Comparison of ENCODE assay signal across 8 cellular contexts in the genomic region with DNA sequence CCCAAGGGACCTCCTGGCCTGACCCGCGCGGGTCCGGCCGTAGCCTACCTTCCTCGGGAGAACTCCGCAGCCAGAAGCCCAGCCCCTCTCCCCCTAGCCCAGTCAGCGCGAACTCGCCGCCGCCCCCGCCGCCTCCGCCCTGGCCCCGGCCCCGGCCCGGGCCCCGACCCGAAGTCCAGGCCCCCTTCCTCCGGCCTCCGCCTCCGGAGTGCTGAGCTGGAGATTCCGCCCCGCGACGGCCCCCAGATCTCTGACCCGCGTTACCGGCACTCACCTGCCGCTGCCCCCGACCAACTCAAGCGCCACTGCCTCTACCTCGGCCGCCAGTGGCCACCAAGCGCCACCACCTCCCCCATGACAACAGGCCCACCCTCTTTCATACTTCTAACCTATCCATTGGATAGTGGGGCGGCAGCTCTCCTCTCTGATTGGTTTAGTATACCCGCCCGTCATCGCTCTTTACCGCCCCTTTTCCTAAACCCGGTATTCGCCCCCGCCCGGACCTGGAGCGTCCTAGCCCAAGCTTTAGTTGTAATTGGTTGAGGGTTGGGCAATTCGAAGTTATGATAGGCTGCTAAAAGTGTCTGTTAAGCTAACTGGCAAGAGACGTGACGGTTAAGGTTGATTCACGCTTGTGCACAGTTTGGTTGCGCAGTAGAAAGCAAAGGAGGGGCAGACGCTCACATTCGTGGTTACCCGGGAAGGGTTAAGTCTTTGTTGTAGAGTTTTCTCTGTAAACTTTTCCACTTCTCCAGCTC. TPM values are rescaled to one million over a fixed set of nuclear protein-coding genes. Genes with fewer than 3 reads are reported as not detected.
DNase-seq lines count a peak whose midpoint lies in the region; ATAC-seq, FAIRE-seq and TF ChIP-seq lines count a peak whose summit lies in the region.

A gene (minus strand): TSS at position 328 of the 758 bp plus-strand sequence. CDS start 102,795 bp downstream, outside the sequence.

- TF ChIP-seq CTCF in HepG2 (CRISPR knock-in tag; IDR thresholded peaks at IDR 0.05) = no peak

- CTCF ChIA-PET in HepG2 (lab: Yijun Ruan, JAX; ENCODE audit: low intra/inter-chr PET ratio, low total read pairs) = no interaction called here

- peak within 1 kb of the TSS; percentile 79 for H3K27ac ChIP-seq in HepG2 (ENCODE audit: extremely low read length, insufficient read depth, low read length)

- DNase-seq in CD1c-positive myeloid dendritic cell (ENCODE audit: extremely low spot score) (peak; percentile 100), NCI-H82 (lab: John Stamatoyannopoulos, UW) (peak; percentile 100), dermis microvascular lymphatic vessel endothelial cell (ENCODE audit: low read depth in 2 of 2) (peak; percentile 100), HepG2 (ENCODE audit: low spot score) (peak; percentile 99)
- DNase-seq in activated CD4-positive, alpha-beta T cell treated with anti-CD3 and anti-CD28 coated beads, Interleukin-2, amount 50 U/mL, for 48 hours = peak; percentile 95 to 97
- peak; percentile 90 for DNase-seq in stimulated activated CD4-positive, alpha-beta T cell treated with anti-CD3 and anti-CD28 coated beads, Interleukin-4, amount 100 ng/mL, for 1 hour

- peak in 1 of 2 experiments; percentile 10; a peak in 2 of 4 replicates for TF ChIP-seq EP300 in HepG2 (IDR thresholded peaks at IDR 0.05; ENCODE audit: low read depth in 2 of 2, low read length in 2 of 2)
- TF ChIP-seq EP300 in HepG2 (CRISPR knock-in tag; IDR thresholded peaks at IDR 0.05; ENCODE audit: borderline replicate concordance) = no peak

- TF ChIP-seq POLR2A in HepG2 (IDR thresholded peaks at IDR 0.05; ENCODE audit: insufficient read depth in 1 of 2, low read depth in 2 of 2, low read length in 2 of 2) = peak; percentile 74 to 82

- H2AFZ ChIP-seq in HepG2 (ENCODE audit: low read length) = peak within 1 kb of the TSS; percentile 61

- in situ Hi-C loops in HepG2 (cut with HindIII; ENCODE audit: extremely low pct_ligation_motif_present, low pct_unique_long_range_greater_than_20kb) = loop anchor here (5.0 to 25.0 kb wide), 2 partner anchors 161 to 421 kb away; a partner anchor contains a TSS

- intact Hi-C loops in HepG2 (cut with micrococcal nuclease; ENCODE audit: unreplicated experiment) = loop anchor here (5.0 kb wide), 2 partner anchors 46 to 161 kb away; no protein-coding TSS in a partner anchor

- peak within 1 kb of the TSS; percentile 87 for H3K9ac ChIP-seq in HepG2 (ENCODE audit: insufficient read depth, low read depth, low read length)

- POLR2A ChIA-PET in HepG2 (lab: Yijun Ruan, JAX) = interaction anchor here (0.5 to 4.4 kb wide), 25 partner anchors 10 to 535 kb away, joined by 3 to 23 read pairs (median 4); a partner anchor contains a TSS

- ATAC-seq in GM19397 (IDR thresholded peaks at IDR 0.05; ENCODE audit: unreplicated experiment) = peak; percentile 93
- peak; percentile 87 for ATAC-seq in HG03571 (IDR thresholded peaks at IDR 0.05; ENCODE audit: unreplicated experiment)
- ATAC-seq in HepG2 = peak; percentile 93

- peak within 1 kb of the TSS; percentile 77 for H3K4me2 ChIP-seq in HepG2 (ENCODE audit: low read depth, low read length)

- peaks cover 53% of the 10 kb centered on the region for H3K79me2 ChIP-seq in HepG2 (ENCODE audit: insufficient read depth, low read length)

- H3K4me3 ChIP-seq in HepG2 (replicated peaks in 1 of 3; ENCODE audit: insufficient read depth in 1 of 3, low read depth in 2 of 3, low read length in 3 of 3) = peak within 1 kb of the TSS; percentile 80 to 96 (median 94)

- BruUV-seq in HepG2 (replicated peaks; lab: Mats Ljungman, UMichigan) = no TSS peak

- H3K27me3 ChIP-seq in HepG2 (ENCODE audit: control insufficient read depth in 1 of 2, insufficient read depth in 2 of 2, low read length in 2 of 2) = no peaks in the 10 kb centered on the region; a peak in 1 of 5 replicates

- H3K9me3 ChIP-seq in HepG2 (ENCODE audit: low read length) = no peaks in the 10 kb centered on the region

- H4K20me1 ChIP-seq in HepG2 (ENCODE audit: insufficient read depth, low read length) = peaks cover 3% of the 10 kb centered on the region; the same call in 1 of the 2 replicates

- WGBS in HepG2 (ENCODE audit: low lambda C conversion rate) = 3% methylated on average over 29 of the region's 54 CpGs

- peaks cover 58% of the 10 kb centered on the region for H3K4me1 ChIP-seq in HepG2 (ENCODE audit: insufficient read depth, low read length)

- no peaks in the 10 kb centered on the region; a peak in 1 of 5 replicates for H3K36me3 ChIP-seq in HepG2 (replicated peaks in 1 of 2; ENCODE audit: control insufficient read depth in 1 of 2, insufficient read depth in 2 of 2, low read length in 2 of 2)

- peak; percentile 97 for FAIRE-seq in HepG2 (lab: Jason Lieb, UNC)

- TF ChIP-seq RAD21 in HepG2 (CRISPR knock-in tag; IDR thresholded peaks at IDR 0.05) = peak; percentile 40; the same call in 1 of the 2 replicates

TF ChIP-seq in HepG2, 621 proteins besides CTCF, POLR2A, EP300 and RAD21 (continues in another document):
- TF ChIP-seq, protein P1, sequence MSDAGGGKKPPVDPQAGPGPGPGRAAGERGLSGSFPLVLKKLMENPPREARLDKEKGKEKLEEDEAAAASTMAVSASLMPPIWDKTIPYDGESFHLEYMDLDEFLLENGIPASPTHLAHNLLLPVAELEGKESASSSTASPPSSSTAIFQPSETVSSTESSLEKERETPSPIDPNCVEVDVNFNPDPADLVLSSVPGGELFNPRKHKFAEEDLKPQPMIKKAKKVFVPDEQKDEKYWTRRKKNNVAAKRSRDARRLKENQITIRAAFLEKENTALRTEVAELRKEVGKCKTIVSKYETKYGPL (CRISPR knock-in tag; IDR thresholded peaks at IDR 0.05) = no peak
- TF ChIP-seq NCOR1 (IDR thresholded peaks at IDR 0.05; ENCODE audit: borderline replicate concordance, low read length) = peak; percentile 36; the same call in 1 of the 2 replicates
- no peak; the same call in 1 of the 2 replicates for TF ChIP-seq ZNF343 (CRISPR knock-in tag; IDR thresholded peaks at IDR 0.05)
- TF ChIP-seq ZNF891 (CRISPR knock-in tag; IDR thresholded peaks at IDR 0.05) = no peak
- TF ChIP-seq, protein P2, sequence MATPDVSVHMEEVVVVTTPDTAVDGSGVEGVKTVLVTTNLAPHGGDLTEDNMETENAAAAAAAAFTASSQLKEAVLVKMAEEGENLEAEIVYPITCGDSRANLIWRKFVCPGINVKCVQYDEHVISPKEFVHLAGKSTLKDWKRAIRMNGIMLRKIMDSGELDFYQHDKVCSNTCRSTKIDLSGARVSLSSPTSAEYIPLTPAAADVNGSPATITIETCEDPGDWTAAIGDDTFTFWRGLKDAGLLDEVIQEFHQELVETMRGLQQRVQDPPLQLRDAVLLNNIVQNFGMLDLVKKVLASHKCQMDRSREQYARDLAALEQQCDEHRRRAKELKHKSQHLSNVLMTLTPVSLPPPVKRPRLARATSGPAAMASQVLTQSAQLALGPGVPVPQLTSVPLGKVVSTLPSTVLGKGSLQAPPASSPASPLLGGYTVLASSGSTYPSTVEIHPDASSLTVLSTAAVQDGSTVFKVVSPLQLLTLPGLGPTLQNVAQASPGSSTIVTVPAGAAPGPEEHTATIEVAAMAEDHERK (CRISPR knock-in tag; IDR thresholded peaks at IDR 0.05; ENCODE audit: low read depth) = 0 out of 2 replicates have a peak, but pooled peaks have one; percentile 59
- no peak for TF ChIP-seq NONO (IDR thresholded peaks at IDR 0.05)
- peak; percentile 76 for TF ChIP-seq NONO (CRISPR knock-in tag; conservative IDR thresholded peaks at IDR 0.05)

RNA-seq across cellular contexts. Expression of the gene that starts here (rescaled TPM):
- total RNA-seq in dermis microvascular lymphatic vessel endothelial cell (53.1 and 72.8 TPM in 2 replicates), HepG2 (2016; rRNA removed; fragmentation: Illumina TruSeq; extraction: Trizol) (20.3 and 27.7 TPM in 2 replicates)
- total RNA-seq in HepG2 (2016; cell fraction: cytosol; rRNA removed; fragmentation: Illumina TruSeq; extraction: Trizol; ENCODE audit: low read depth) = 5.7 and 8.8 TPM in 2 replicates
- 22.2 and 31.9 TPM in 2 replicates for total RNA-seq in HepG2 (2016; cell fraction: insoluble cytoplasmic fraction; rRNA removed; fragmentation: Illumina TruSeq; extraction: Trizol)
- total RNA-seq in HepG2 (2016; cell fraction: membrane; rRNA removed; fragmentation: Illumina TruSeq; extraction: Trizol) = 14.7 and 15.0 TPM in 2 replicates
- total RNA-seq in HepG2 (2016; cell fraction: nucleus; rRNA removed; fragmentation: Illumina TruSeq; extraction: Trizol) = 34.7 and 36.8 TPM in 2 replicates
- polyA plus RNA-seq in HepG2 (2011; rRNA removed) = 71.1 and 77.1 TPM in 2 replicates
- polyA plus RNA-seq in HepG2 (2011; cell fraction: cytosol; rRNA removed) = 46.5 and 51.7 TPM in 2 replicates
- polyA plus RNA-seq in HepG2 (2011; cell fraction: nucleus; rRNA removed) = 87.4 and 94.3 TPM in 2 replicates
- 32.2 and 36.9 TPM in 2 replicates for polyA plus RNA-seq in HepG2 (2012)
- polyA plus RNA-seq in HepG2 (2016; cell fraction: cytosol; fragmentation: Illumina TruSeq; extraction: Trizol; ENCODE audit: low read depth) = 2.7 and 3.2 TPM in 2 replicates
- 41.7 and 43.4 TPM in 2 replicates for polyA plus RNA-seq in HepG2 (2016; cell fraction: insoluble cytoplasmic fraction; fragmentation: Illumina TruSeq; extraction: Trizol; ENCODE audit: low read depth)
- 9.9 and 10.5 TPM in 2 replicates for polyA plus RNA-seq in HepG2 (2016; cell fraction: membrane; fragmentation: Illumina TruSeq; extraction: Trizol; ENCODE audit: low read depth)
- polyA plus RNA-seq in HepG2 (2016; cell fraction: nucleus; fragmentation: Illumina TruSeq; extraction: Trizol; ENCODE audit: insufficient read depth, low read depth) = 52.2 and 60.2 TPM in 2 replicates
- 149 and 174 TPM in 2 replicates for polyA minus RNA-seq in HepG2 (2011; rRNA and poly(A)+ RNA removed; ENCODE audit: low replicate concordance)
- 41.3 and 51.9 TPM in 2 replicates for polyA minus RNA-seq in HepG2 (2011; cell fraction: cytosol; rRNA and poly(A)+ RNA removed)
- polyA minus RNA-seq in HepG2 (2011; cell fraction: nucleus; rRNA and poly(A)+ RNA removed) = 101 and 107 TPM in 2 replicates

Comparison
In these comparisons a context has a peak if more than half of its experiments do, and no peak if none do; other contexts are left out.
1. Peak in every context shown above with its lines: DNase-seq, ATAC-seq, H3K4me3 ChIP-seq and H3K27ac ChIP-seq.